2 cellular contexts compared by ENCODE assay signal in the genomic region with DNA sequence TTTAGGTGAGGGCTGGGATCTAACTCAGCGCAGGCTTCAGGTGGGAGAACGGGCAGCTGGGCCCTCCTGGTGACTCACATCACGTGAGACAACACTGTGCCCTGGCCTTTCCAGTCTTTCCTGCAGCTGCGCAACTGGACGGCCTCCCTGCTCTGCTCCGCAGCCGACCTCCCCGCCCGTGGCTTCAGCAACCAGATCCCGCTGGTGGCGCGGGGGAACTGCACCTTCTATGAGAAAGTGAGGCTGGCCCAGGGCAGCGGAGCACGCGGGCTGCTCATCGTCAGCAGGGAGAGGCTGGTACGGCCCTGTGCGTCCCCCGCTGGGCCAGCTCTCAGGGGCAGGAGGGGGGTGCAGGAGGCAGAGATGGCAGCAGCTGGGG.
TF ChIP-seq lines count a peak whose summit lies in the region.

No MANE protein-coding gene starts in this region.

TF ChIP-seq in GM23338, 12 proteins besides CTCF, POLR2A, EP300 and RAD21 (continued from another document and continues in another):
- TF ChIP-seq, protein P1, sequence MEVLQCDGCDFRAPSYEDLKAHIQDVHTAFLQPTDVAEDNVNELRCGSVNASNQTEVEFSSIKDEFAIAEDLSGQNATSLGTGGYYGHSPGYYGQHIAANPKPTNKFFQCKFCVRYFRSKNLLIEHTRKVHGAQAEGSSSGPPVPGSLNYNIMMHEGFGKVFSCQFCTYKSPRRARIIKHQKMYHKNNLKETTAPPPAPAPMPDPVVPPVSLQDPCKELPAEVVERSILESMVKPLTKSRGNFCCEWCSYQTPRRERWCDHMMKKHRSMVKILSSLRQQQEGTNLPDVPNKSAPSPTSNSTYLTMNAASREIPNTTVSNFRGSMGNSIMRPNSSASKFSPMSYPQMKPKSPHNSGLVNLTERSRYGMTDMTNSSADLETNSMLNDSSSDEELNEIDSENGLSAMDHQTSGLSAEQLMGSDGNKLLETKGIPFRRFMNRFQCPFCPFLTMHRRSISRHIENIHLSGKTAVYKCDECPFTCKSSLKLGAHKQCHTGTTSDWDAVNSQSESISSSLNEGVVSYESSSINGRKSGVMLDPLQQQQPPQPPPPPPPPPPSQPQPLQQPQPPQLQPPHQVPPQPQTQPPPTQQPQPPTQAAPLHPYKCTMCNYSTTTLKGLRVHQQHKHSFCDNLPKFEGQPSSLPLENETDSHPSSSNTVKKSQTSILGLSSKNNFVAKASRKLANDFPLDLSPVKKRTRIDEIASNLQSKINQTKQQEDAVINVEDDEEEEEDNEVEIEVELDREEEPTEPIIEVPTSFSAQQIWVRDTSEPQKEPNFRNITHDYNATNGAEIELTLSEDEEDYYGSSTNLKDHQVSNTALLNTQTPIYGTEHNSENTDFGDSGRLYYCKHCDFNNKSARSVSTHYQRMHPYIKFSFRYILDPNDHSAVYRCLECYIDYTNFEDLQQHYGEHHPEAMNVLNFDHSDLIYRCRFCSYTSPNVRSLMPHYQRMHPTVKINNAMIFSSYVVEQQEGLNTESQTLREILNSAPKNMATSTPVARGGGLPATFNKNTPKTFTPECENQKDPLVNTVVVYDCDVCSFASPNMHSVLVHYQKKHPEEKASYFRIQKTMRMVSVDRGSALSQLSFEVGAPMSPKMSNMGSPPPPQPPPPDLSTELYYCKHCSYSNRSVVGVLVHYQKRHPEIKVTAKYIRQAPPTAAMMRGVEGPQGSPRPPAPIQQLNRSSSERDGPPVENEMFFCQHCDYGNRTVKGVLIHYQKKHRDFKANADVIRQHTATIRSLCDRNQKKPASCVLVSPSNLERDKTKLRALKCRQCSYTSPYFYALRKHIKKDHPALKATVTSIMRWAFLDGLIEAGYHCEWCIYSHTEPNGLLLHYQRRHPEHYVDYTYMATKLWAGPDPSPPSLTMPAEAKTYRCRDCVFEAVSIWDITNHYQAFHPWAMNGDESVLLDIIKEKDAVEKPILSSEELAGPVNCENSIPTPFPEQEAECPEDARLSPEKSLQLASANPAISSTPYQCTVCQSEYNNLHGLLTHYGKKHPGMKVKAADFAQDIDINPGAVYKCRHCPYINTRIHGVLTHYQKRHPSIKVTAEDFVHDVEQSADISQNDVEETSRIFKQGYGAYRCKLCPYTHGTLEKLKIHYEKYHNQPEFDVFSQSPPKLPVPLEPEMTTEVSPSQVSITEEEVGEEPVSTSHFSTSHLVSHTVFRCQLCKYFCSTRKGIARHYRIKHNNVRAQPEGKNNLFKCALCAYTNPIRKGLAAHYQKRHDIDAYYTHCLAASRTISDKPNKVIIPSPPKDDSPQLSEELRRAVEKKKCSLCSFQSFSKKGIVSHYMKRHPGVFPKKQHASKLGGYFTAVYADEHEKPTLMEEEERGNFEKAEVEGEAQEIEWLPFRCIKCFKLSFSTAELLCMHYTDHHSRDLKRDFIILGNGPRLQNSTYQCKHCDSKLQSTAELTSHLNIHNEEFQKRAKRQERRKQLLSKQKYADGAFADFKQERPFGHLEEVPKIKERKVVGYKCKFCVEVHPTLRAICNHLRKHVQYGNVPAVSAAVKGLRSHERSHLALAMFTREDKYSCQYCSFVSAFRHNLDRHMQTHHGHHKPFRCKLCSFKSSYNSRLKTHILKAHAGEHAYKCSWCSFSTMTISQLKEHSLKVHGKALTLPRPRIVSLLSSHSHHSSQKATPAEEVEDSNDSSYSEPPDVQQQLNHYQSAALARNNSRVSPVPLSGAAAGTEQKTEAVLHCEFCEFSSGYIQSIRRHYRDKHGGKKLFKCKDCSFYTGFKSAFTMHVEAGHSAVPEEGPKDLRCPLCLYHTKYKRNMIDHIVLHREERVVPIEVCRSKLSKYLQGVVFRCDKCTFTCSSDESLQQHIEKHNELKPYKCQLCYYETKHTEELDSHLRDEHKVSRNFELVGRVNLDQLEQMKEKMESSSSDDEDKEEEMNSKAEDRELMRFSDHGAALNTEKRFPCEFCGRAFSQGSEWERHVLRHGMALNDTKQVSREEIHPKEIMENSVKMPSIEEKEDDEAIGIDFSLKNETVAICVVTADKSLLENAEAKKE (CRISPR knock-in tag; IDR thresholded peaks at IDR 0.05): no peak
- TF ChIP-seq, protein P2, sequence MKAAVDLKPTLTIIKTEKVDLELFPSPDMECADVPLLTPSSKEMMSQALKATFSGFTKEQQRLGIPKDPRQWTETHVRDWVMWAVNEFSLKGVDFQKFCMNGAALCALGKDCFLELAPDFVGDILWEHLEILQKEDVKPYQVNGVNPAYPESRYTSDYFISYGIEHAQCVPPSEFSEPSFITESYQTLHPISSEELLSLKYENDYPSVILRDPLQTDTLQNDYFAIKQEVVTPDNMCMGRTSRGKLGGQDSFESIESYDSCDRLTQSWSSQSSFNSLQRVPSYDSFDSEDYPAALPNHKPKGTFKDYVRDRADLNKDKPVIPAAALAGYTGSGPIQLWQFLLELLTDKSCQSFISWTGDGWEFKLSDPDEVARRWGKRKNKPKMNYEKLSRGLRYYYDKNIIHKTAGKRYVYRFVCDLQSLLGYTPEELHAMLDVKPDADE (IDR thresholded peaks at IDR 0.05): no peak
- TF ChIP-seq, protein P3, sequence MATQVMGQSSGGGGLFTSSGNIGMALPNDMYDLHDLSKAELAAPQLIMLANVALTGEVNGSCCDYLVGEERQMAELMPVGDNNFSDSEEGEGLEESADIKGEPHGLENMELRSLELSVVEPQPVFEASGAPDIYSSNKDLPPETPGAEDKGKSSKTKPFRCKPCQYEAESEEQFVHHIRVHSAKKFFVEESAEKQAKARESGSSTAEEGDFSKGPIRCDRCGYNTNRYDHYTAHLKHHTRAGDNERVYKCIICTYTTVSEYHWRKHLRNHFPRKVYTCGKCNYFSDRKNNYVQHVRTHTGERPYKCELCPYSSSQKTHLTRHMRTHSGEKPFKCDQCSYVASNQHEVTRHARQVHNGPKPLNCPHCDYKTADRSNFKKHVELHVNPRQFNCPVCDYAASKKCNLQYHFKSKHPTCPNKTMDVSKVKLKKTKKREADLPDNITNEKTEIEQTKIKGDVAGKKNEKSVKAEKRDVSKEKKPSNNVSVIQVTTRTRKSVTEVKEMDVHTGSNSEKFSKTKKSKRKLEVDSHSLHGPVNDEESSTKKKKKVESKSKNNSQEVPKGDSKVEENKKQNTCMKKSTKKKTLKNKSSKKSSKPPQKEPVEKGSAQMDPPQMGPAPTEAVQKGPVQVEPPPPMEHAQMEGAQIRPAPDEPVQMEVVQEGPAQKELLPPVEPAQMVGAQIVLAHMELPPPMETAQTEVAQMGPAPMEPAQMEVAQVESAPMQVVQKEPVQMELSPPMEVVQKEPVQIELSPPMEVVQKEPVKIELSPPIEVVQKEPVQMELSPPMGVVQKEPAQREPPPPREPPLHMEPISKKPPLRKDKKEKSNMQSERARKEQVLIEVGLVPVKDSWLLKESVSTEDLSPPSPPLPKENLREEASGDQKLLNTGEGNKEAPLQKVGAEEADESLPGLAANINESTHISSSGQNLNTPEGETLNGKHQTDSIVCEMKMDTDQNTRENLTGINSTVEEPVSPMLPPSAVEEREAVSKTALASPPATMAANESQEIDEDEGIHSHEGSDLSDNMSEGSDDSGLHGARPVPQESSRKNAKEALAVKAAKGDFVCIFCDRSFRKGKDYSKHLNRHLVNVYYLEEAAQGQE (IDR thresholded peaks at IDR 0.05; ENCODE audit: unreplicated experiment): no peak
- TF ChIP-seq ZNF114 (CRISPR knock-in tag; IDR thresholded peaks at IDR 0.05) (no peak), STAT1 (IDR thresholded peaks at IDR 0.05; ENCODE audit: unreplicated experiment) (no peak), JUNB (IDR thresholded peaks at IDR 0.05; ENCODE audit: unreplicated experiment) (no peak), NANOG (IDR thresholded peaks at IDR 0.05; ENCODE audit: borderline replicate concordance) (no peak), ZNF331 (CRISPR knock-in tag; IDR thresholded peaks at IDR 0.05; ENCODE audit: low read depth) (no peak), POLR2AphosphoS5 (IDR thresholded peaks at IDR 0.05; ENCODE audit: low read depth) (no peak), EZH2phosphoT487 (IDR thresholded peaks at IDR 0.05; ENCODE audit: unreplicated experiment) (no peak)

TF ChIP-seq in WTC11, 78 proteins besides CTCF, POLR2A, EP300 and RAD21 (continued from another document):
- TF ChIP-seq, protein P4, sequence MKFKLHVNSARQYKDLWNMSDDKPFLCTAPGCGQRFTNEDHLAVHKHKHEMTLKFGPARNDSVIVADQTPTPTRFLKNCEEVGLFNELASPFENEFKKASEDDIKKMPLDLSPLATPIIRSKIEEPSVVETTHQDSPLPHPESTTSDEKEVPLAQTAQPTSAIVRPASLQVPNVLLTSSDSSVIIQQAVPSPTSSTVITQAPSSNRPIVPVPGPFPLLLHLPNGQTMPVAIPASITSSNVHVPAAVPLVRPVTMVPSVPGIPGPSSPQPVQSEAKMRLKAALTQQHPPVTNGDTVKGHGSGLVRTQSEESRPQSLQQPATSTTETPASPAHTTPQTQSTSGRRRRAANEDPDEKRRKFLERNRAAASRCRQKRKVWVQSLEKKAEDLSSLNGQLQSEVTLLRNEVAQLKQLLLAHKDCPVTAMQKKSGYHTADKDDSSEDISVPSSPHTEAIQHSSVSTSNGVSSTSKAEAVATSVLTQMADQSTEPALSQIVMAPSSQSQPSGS (CRISPR knock-in tag; IDR thresholded peaks at IDR 0.05; ENCODE audit: borderline replicate concordance, low read depth): no peak
- TF ChIP-seq TCF7 (CRISPR knock-in tag; IDR thresholded peaks at IDR 0.05; ENCODE audit: low read depth): no peak
